Comparison of ENCODE assay signal across 9 cellular contexts in the genomic region with DNA sequence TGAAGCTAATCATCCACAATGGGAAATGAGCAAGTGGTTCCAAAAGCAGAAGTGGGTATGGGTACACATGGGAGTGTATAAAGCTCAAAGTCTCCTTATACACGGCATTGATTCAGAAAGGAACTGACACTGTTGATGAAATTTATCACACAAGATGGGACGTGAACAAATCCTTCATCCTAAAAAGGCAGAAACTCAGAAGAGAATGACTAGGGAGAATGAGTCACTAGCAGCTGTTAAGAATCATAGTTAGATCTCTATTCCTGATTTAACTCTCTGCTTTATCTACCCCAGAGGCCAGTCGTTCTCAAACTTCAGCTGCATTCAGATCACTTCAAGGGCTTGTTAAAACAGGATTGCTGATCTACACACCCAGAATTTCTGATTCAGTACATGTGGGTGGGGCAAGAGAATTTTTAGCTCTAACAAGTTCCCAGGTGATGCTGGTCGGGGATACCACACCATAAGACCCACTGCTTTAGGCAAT.
DNase-seq lines count a peak whose midpoint lies in the region; ATAC-seq and TF ChIP-seq lines count a peak whose summit lies in the region.
"Had no signal": no experiment of that assay in that cellular context is flagged by ENCODE, and none has a peak within 500 bp of the region (broad histone marks: within the 10 kb centered on the region; RNA-seq: fewer than 3 reads in every experiment).

No MANE protein-coding gene starts in this region.

- no peaks in the 10 kb centered on the region for H3K9me3 ChIP-seq in endocrine pancreas (ENCODE audit: control insufficient read depth, low read length)
- no peaks in the 10 kb centered on the region for H3K9me3 ChIP-seq in psoas muscle

- DNase-seq in GM10248 (ENCODE audit: extremely low spot score) (peak; percentile 21), HS-27A (ENCODE audit: low read depth) (peak; percentile 83), psoas muscle (no peak), NCI-H1436 treated with DMSO at 0.1 percent for 48 hours (lab: John Stamatoyannopoulos, UW) (no peak), pons (ENCODE audit: low spot score) (no peak), NCI-H2227 treated with DMSO at 0.1 percent for 48 hours (lab: John Stamatoyannopoulos, UW) (no peak), NCI-H226 (no peak)

- TF ChIP-seq CTCF in GM10248 (IDR thresholded peaks at IDR 0.05; ENCODE audit: control extremely low read depth, extremely low read depth, low read depth, missing control alignments) (no peak), psoas muscle (IDR thresholded peaks at IDR 0.05) (no peak)

- intact Hi-C loops in psoas muscle (cut with DNase I): no loop called here

- H3K4me3 ChIP-seq in endocrine pancreas (ENCODE audit: control insufficient read depth, insufficient read depth, low read length): no peak overlapping the region
- no peak overlapping the region for H3K4me3 ChIP-seq in psoas muscle

- H3K27me3 ChIP-seq in endocrine pancreas (ENCODE audit: control insufficient read depth, insufficient read depth, low read length) (no peaks in the 10 kb centered on the region), psoas muscle (ENCODE audit: insufficient read depth in 3 of 3, low read length in 2 of 3) (no peaks in the 10 kb centered on the region)

- peak; percentile 33 to 63 (median 48) for ATAC-seq in psoas muscle

- 33 to 54% (median 34%) methylated on average over 4 of the region's 4 CpGs for WGBS in psoas muscle, 3 donors

- peak overlapping the region; percentile 52 for H3K9ac ChIP-seq in endocrine pancreas (ENCODE audit: control insufficient read depth, insufficient read depth, low read length)

- POLR2A ChIA-PET in GM10248 (lab: Yijun Ruan, JAX): no interaction called here

- peak overlapping the region; percentile 68 for H3K27ac ChIP-seq in psoas muscle
- H3K27ac ChIP-seq: HL-60 had no signal

- CTCF ChIA-PET in GM10248 (lab: Yijun Ruan, JAX): interaction anchor here (1.8 kb wide), 1 partner anchor 42 kb away, joined by 4 read pairs; no protein-coding TSS in a partner anchor

- H3K36me3 ChIP-seq in endocrine pancreas (ENCODE audit: control insufficient read depth, insufficient read depth, low read length) (no peaks in the 10 kb centered on the region), psoas muscle (ENCODE audit: insufficient read depth in 1 of 2, low read depth in 1 of 2) (no peaks in the 10 kb centered on the region)

- H3K4me1 ChIP-seq in endocrine pancreas (ENCODE audit: control insufficient read depth, insufficient read depth, low read length) (peaks cover 18% of the 10 kb centered on the region), psoas muscle (no peaks in the 10 kb centered on the region)

Comparison
In these comparisons a context has a peak if more than half of its experiments do, and no peak if none do; other contexts are left out.
1. DNase-seq: peak in GM10248 (single experiment) and HS-27A (single experiment); none in psoas muscle (0 of 2), NCI-H1436 treated with DMSO at 0.1 percent for 48 hours (single experiment), pons (single experiment), NCI-H2227 treated with DMSO at 0.1 percent for 48 hours (single experiment) and NCI-H226 (single experiment).